Comparison of ENCODE assay signal across 2 cellular contexts in the genomic region with DNA sequence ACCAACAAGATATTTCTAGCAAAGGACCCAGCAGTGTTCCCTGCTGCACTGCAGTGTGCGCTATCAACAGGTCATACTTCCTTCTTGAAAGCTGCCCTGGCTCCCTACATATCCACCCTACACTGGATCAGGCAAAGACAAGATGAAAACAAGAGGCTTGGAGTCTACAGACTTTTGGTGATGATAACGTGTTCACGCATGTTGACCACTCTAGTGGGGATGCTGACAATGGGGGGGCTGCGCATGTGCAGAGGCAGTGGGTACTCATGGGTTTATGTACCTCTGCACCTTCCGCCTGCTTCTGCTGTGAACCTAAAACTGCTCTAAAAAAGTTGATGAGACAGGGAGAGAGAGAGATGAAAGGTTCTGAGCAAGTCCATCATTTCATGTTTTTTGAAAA.
TF ChIP-seq lines count a peak whose summit lies in the region.

No MANE protein-coding gene starts in this region.

TF ChIP-seq in GM12878, 131 proteins besides CTCF, POLR2A, EP300 and RAD21:
- TF ChIP-seq TCF3 (IDR thresholded peaks at IDR 0.05; ENCODE audit: borderline replicate concordance, insufficient read depth, low read depth, low read length) (no peak), POLR2AphosphoS5 (IDR thresholded peaks at IDR 0.05; ENCODE audit: low read length) (peak; percentile 40; the same call in 1 of the 2 replicates), YBX1 (IDR thresholded peaks at IDR 0.05) (no peak), IRF4 (IDR thresholded peaks at IDR 0.05; ENCODE audit: low read depth, low read length) (no peak), DPF2 (IDR thresholded peaks at IDR 0.05) (no peak), SUZ12 (IDR thresholded peaks at IDR 0.05; ENCODE audit: unreplicated experiment) (no peak), ZSCAN29 (IDR thresholded peaks at IDR 0.05) (no peak), POLR2AphosphoS2 (IDR thresholded peaks at IDR 0.05; ENCODE audit: low read depth, low read length) (no peak; the same call in 1 of the 2 replicates), NR2C2 (IDR thresholded peaks at IDR 0.05; ENCODE audit: borderline replicate concordance, control insufficient read depth, insufficient read length, low read depth) (no peak), BMI1 (IDR thresholded peaks at IDR 0.05; ENCODE audit: borderline replicate concordance) (no peak), SMAD5 (IDR thresholded peaks at IDR 0.05; ENCODE audit: low read depth) (peak; percentile 61; the same call in 1 of the 2 replicates), MYB (IDR thresholded peaks at IDR 0.05; ENCODE audit: borderline replicate concordance, low read depth, low read length) (no peak)
- TF ChIP-seq, protein P1, sequence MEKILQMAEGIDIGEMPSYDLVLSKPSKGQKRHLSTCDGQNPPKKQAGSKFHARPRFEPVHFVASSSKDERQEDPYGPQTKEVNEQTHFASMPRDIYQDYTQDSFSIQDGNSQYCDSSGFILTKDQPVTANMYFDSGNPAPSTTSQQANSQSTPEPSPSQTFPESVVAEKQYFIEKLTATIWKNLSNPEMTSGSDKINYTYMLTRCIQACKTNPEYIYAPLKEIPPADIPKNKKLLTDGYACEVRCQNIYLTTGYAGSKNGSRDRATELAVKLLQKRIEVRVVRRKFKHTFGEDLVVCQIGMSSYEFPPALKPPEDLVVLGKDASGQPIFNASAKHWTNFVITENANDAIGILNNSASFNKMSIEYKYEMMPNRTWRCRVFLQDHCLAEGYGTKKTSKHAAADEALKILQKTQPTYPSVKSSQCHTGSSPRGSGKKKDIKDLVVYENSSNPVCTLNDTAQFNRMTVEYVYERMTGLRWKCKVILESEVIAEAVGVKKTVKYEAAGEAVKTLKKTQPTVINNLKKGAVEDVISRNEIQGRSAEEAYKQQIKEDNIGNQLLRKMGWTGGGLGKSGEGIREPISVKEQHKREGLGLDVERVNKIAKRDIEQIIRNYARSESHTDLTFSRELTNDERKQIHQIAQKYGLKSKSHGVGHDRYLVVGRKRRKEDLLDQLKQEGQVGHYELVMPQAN (conservative IDR thresholded peaks at IDR 0.05): no peak
- TF ChIP-seq, protein P2, sequence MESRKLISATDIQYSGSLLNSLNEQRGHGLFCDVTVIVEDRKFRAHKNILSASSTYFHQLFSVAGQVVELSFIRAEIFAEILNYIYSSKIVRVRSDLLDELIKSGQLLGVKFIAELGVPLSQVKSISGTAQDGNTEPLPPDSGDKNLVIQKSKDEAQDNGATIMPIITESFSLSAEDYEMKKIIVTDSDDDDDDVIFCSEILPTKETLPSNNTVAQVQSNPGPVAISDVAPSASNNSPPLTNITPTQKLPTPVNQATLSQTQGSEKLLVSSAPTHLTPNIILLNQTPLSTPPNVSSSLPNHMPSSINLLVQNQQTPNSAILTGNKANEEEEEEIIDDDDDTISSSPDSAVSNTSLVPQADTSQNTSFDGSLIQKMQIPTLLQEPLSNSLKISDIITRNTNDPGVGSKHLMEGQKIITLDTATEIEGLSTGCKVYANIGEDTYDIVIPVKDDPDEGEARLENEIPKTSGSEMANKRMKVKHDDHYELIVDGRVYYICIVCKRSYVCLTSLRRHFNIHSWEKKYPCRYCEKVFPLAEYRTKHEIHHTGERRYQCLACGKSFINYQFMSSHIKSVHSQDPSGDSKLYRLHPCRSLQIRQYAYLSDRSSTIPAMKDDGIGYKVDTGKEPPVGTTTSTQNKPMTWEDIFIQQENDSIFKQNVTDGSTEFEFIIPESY (IDR thresholded peaks at IDR 0.05): no peak
- TF ChIP-seq, protein P3, sequence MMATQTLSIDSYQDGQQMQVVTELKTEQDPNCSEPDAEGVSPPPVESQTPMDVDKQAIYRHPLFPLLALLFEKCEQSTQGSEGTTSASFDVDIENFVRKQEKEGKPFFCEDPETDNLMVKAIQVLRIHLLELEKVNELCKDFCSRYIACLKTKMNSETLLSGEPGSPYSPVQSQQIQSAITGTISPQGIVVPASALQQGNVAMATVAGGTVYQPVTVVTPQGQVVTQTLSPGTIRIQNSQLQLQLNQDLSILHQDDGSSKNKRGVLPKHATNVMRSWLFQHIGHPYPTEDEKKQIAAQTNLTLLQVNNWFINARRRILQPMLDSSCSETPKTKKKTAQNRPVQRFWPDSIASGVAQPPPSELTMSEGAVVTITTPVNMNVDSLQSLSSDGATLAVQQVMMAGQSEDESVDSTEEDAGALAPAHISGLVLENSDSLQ (IDR thresholded peaks at IDR 0.05): no peak
- TF ChIP-seq, protein P4, sequence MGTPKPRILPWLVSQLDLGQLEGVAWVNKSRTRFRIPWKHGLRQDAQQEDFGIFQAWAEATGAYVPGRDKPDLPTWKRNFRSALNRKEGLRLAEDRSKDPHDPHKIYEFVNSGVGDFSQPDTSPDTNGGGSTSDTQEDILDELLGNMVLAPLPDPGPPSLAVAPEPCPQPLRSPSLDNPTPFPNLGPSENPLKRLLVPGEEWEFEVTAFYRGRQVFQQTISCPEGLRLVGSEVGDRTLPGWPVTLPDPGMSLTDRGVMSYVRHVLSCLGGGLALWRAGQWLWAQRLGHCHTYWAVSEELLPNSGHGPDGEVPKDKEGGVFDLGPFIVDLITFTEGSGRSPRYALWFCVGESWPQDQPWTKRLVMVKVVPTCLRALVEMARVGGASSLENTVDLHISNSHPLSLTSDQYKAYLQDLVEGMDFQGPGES (IDR thresholded peaks at IDR 0.05): no peak

TF ChIP-seq in liver, 16 proteins besides CTCF, POLR2A, EP300 and RAD21:
- TF ChIP-seq SP1 (IDR thresholded peaks at IDR 0.05) (no peak), NR2F2 (IDR thresholded peaks at IDR 0.05) (no peak)
